ENCODE assay signal across 8 cellular contexts in the genomic region with DNA sequence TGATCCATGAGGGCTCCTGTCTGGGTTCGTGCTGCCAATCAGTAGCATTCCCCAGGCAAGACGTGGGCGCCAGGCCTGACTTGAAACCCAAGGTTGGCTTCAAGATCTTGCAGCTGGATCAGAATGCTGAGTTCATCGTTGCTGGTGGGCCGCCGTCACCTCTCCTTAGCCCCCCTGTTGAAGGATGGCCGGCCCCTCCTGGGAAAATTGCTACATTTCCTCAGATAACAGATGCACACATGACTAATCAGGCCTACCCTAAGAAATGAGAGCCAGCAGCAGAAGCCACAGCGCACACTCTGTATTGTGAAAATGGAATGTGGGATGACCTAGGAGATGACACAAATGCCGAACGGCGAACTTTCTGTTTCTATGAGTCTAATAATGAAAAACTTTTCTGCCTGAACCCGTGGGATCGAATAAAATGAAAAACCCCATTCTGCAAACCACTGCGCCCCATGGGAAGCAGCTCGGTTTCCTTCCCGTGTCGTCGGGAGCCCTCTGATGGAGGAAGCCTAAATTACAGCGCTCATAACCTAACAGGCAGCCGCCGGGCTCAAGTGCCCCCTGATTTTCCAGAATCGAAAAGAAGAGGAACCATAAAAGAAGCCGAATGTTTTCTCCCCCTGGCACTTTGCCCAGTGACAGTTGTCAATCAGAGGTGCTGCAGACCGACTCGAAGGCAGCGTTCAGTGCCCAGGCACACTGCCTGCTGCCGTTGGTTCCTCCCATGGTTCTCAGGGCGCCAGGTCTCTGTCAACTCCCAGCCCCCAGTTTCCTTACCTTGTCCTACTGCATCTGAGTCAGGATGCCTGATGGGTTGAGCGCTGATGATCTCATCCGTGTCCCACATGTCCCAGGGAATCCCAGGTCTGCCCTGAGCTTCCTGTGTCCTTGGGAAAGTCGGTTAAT. TPM values are rescaled to one million over a fixed set of nuclear protein-coding genes. Genes with fewer than 3 reads are reported as not detected.
DNase-seq lines count a peak whose midpoint lies in the region; ATAC-seq, FAIRE-seq and TF ChIP-seq lines count a peak whose summit lies in the region.

No MANE protein-coding gene starts in this region.

- H3K36me3 ChIP-seq in cardiac muscle cell (no peaks in the 10 kb centered on the region), vagina (no peaks in the 10 kb centered on the region)

- TF ChIP-seq CTCF in cardiac muscle cell (IDR thresholded peaks at IDR 0.05; ENCODE audit: low read depth, low read length) (peak; percentile 84), vagina (IDR thresholded peaks at IDR 0.05) (peak; percentile 49 to 84 (median 78))

- FAIRE-seq in HTR-8/SVneo (lab: Jason Lieb, UNC): peak; percentile 36

- DNase-seq in DMS 273 (lab: John Stamatoyannopoulos, UW; ENCODE audit: unreplicated experiment) (peak; percentile 83), DMS 273 treated with DMSO at 0.1 percent for 48 hours (lab: John Stamatoyannopoulos, UW) (no peak), HTR-8/SVneo (ENCODE audit: insufficient read length, low spot score) (peak; percentile 46), SK-MEL-5 (ENCODE audit: low read depth, low spot score) (peak; percentile 73), cardiac muscle cell (ENCODE audit: low read depth in 1 of 2, low spot score in 1 of 2) (peak; percentile 78 to 94), renal cortical epithelial cell (ENCODE audit: low read depth) (peak; percentile 45), vagina (ENCODE audit: extremely low spot score in 2 of 2) (no peak)
- DNase-seq in activated naive CD4-positive, alpha-beta T cell treated with anti-CD3 and anti-CD28 coated beads, Interleukin-2, amount 50 U/mL, for 72 hours (ENCODE audit: low spot score in 2 of 2): peak; percentile 64 to 75

- H3K4me3 ChIP-seq in cardiac muscle cell (no peak overlapping the region), vagina (no peak overlapping the region)

- intact Hi-C loops in vagina (cut with DNase I): loop anchor here (5.0 kb wide), 1 partner anchor 84 kb away; no protein-coding TSS in a partner anchor

- ATAC-seq in activated naive CD4-positive, alpha-beta T cell treated with anti-CD3 and anti-CD28 coated beads, Interleukin-2, amount 50 U/mL, for 72 hours: peak; percentile 79 to 90

- peaks cover 17% of the 10 kb centered on the region for H3K4me1 ChIP-seq in cardiac muscle cell (ENCODE audit: low read depth)
- peaks cover 29% of the 10 kb centered on the region for H3K4me1 ChIP-seq in vagina

- no peaks in the 10 kb centered on the region for H3K9me3 Mint-ChIP-seq in activated naive CD4-positive, alpha-beta T cell treated with anti-CD3 and anti-CD28 coated beads, Interleukin-2, amount 50 U/mL, for 72 hours

- in situ Hi-C loops in SK-MEL-5 (cut with HindIII; ENCODE audit: low pct_unique_long_range_greater_than_20kb, low sequenced_read_pairs): no loop called here

- H3K27ac Mint-ChIP-seq in activated naive CD4-positive, alpha-beta T cell treated with anti-CD3 and anti-CD28 coated beads, Interleukin-2, amount 50 U/mL, for 72 hours: no peak overlapping the region

- no peak overlapping the region for H3K27ac ChIP-seq in cardiac muscle cell
- peak overlapping the region; percentile 15 for H3K27ac ChIP-seq in vagina

- TF ChIP-seq POLR2A in vagina (IDR thresholded peaks at IDR 0.05): no peak

- no peaks in the 10 kb centered on the region for H3K9me3 ChIP-seq in cardiac muscle cell (ENCODE audit: low read depth)
- H3K9me3 ChIP-seq in vagina: no peaks in the 10 kb centered on the region

- peaks cover 0 to 5% of the 10 kb centered on the region in 2 donors for H3K36me3 Mint-ChIP-seq in activated naive CD4-positive, alpha-beta T cell treated with anti-CD3 and anti-CD28 coated beads, Interleukin-2, amount 50 U/mL, for 72 hours

- H3K27me3 ChIP-seq in cardiac muscle cell (peaks cover 48% of the 10 kb centered on the region), vagina (no peaks in the 10 kb centered on the region)

RNA-seq across cellular contexts. Expression of a gene that starts 38.2 kb away (rescaled TPM):
- 9.8 and 10.4 TPM in 2 replicates for total RNA-seq in SK-MEL-5 (2014; rRNA removed; shearing (Covaris generic))
- polyA plus RNA-seq in SK-MEL-5 (2015; cell fraction: cytosol; rRNA removed): 25.9 and 31.3 TPM in 2 replicates
- polyA plus RNA-seq in SK-MEL-5 (2015; cell fraction: nucleus; rRNA removed): 24.6 and 27.5 TPM in 2 replicates
- 10 to 100 TPM in 1 of 2 donors, 1 to 10 TPM in 1; 4.4 to 16.2 TPM for total RNA-seq in activated naive CD4-positive, alpha-beta T cell treated with anti-CD3 and anti-CD28 coated beads, Interleukin-2, amount 50 U/mL, for 72 hours
- total RNA-seq in cardiac muscle cell (29.8 and 41.4 TPM in 2 replicates), renal cortical epithelial cell (14.8 and 31.5 TPM in 2 replicates), vagina (65.1 TPM)
- polyA plus RNA-seq in cardiac muscle cell: 13.7 and 20.1 TPM in 2 replicates

Comparison
In these comparisons a context has a peak if more than half of its experiments do, and no peak if none do; other contexts are left out.
1. DNase-seq: peak in DMS 273 (single experiment), HTR-8/SVneo (single experiment), SK-MEL-5 (single experiment), activated naive CD4-positive, alpha-beta T cell treated with anti-CD3 and anti-CD28 coated beads, Interleukin-2, amount 50 U/mL, for 72 hours (2 of 2), cardiac muscle cell (2 of 2) and renal cortical epithelial cell (single experiment); none in DMS 273 treated with DMSO at 0.1 percent for 48 hours (single experiment) and vagina (0 of 2).